In genomic region chr9:32581512-32582143, GRCh38 we compare ENCODE assay signal across 1 cellular context.
A peak's percentile ranks its signal among the peaks of the same experiment; 100 is the strongest.
TF ChIP-seq lines count a peak whose summit lies in the region.

No MANE protein-coding gene starts in this region.

TF ChIP-seq in K562, 482 proteins besides CTCF, POLR2A, EP300 and RAD21:
- no peak for TF ChIP-seq ZNF76 (CRISPR knock-in tag; IDR thresholded peaks at IDR 0.05; ENCODE audit: borderline replicate concordance)
- TF ChIP-seq ZNF583 (CRISPR knock-in tag; IDR thresholded peaks at IDR 0.05) = no peak
- TF ChIP-seq SMC3 (conservative IDR thresholded peaks at IDR 0.05; ENCODE audit: insufficient read depth, low read depth, low read length) = 0 out of 2 replicates have a peak, but pooled peaks have one; percentile 19
